9 cellular contexts compared by ENCODE assay signal in the genomic region with DNA sequence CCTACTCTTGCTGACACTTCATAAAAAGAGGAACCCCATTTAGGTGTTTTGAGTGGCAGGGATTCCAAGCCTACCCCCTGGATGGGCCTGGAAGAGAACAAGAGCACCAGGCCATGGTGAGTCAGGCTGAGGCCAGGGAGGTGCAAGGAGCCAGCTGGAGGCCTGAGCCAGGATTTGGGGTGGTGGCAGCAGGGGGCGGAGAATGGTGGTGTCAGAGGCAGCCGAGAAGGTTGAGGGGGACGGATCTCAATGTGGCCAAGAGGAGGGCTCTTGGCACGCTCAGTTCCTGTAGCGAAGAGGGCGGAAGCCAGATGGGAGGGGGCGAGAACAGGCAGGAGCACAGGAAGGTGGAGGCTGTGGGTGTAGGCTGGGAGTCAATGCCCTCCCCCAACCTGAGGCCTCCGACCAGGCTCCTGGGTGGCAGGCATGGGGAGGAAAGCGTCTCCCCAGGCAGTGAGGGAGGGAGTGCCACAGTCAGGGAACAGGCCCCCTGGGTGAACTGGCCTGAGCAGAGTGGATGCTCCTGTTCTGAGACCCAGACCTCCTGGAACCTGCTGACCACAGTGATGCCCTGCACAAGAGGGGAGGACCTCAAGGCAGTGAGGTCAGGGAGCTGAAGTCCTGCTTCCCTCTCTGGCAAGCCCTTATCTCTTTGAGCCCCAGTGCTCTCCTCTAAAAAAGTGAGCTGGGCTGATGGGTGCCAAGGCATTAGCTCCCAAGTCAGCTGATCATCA. TPM values are rescaled to one million over a fixed set of nuclear protein-coding genes. Genes with fewer than 3 reads are reported as not detected.
A peak's percentile ranks its signal among the peaks of the same experiment; 100 is the strongest.
DNase-seq lines count a peak whose midpoint lies in the region; ATAC-seq and TF ChIP-seq lines count a peak whose summit lies in the region.
"Had no signal": no experiment of that assay in that cellular context is flagged by ENCODE, and none has a peak within 500 bp of the region (broad histone marks: within the 10 kb centered on the region; RNA-seq: fewer than 3 reads in every experiment).

No MANE protein-coding gene starts in this region.

- H3K27me3 ChIP-seq in psoas muscle (ENCODE audit: insufficient read depth in 3 of 3, low read length in 2 of 3) (peaks cover 0 to 1% (median 0%) of the 10 kb centered on the region in 3 donors), testis (no peaks in the 10 kb centered on the region)

- POLR2A ChIA-PET in HEK293 (lab: Yijun Ruan, JAX): interaction anchor here (0.7 to 1.3 kb wide), 2 partner anchors 10 to 14 kb away, joined by 3 read pairs; partner anchors contain the start of gene RTN4RL2

- ATAC-seq in HG03439 (IDR thresholded peaks at IDR 0.05; ENCODE audit: unreplicated experiment) (no peak), GM21825 (IDR thresholded peaks at IDR 0.05; ENCODE audit: unreplicated experiment) (no peak), psoas muscle (no peak)

- no peaks in the 10 kb centered on the region for H3K9me3 ChIP-seq in HEK293 (ENCODE audit: control insufficient read depth, insufficient read depth, low read depth, low read length)
- no peaks in the 10 kb centered on the region for H3K9me3 ChIP-seq in psoas muscle
- no peaks in the 10 kb centered on the region for H3K9me3 ChIP-seq in testis

- TF ChIP-seq CTCF in HEK293 (tag by site-specific recombination; IDR thresholded peaks at IDR 0.05): no peak
- no peak for TF ChIP-seq CTCF in fibroblast of mammary gland (conservative IDR thresholded peaks at IDR 0.05; ENCODE audit: control insufficient read depth, insufficient read depth, low read depth, low read length)
- no peak for TF ChIP-seq CTCF in psoas muscle (IDR thresholded peaks at IDR 0.05)
- no peak for TF ChIP-seq CTCF in testis (IDR thresholded peaks at IDR 0.05)

- peak; percentile 8 for DNase-seq in DMS 273 treated with DMSO at 0.1 percent for 48 hours (lab: John Stamatoyannopoulos, UW)
- DNase-seq in SIG-M5 (lab: John Stamatoyannopoulos, UW): peak; percentile 10
- DNase-seq in fibroblast of mammary gland (ENCODE audit: low read depth): peak; percentile 39
- no peak for DNase-seq in psoas muscle
- no peak for DNase-seq in testis
- DNase-seq: central memory CD4-positive, alpha-beta T cell had no signal

- no peak overlapping the region for H3K4me3 ChIP-seq in HEK293 (ENCODE audit: low read depth, low read length)
- H3K4me3 ChIP-seq in fibroblast of mammary gland (ENCODE audit: control insufficient read depth, low read depth, low read length): no peak overlapping the region
- no peak overlapping the region for H3K4me3 ChIP-seq in psoas muscle
- no peak overlapping the region for H3K4me3 ChIP-seq in testis

- CTCF ChIA-PET in HEK293 (lab: Yijun Ruan, JAX): interaction anchor here (0.5 to 2.6 kb wide), 8 partner anchors 8 to 341 kb away, joined by 3 to 18 read pairs (median 6); no protein-coding TSS in a partner anchor

- H3K27ac ChIP-seq in HEK293 (ENCODE audit: extremely low read depth, low read depth, low read length) (no peak overlapping the region), psoas muscle (no peak overlapping the region), testis (no peak overlapping the region)

- 62 to 70% (median 66%) methylated on average over 9 of the region's 9 CpGs for WGBS in psoas muscle, 3 donors
- WGBS in testis, 2 donors: 69 to 72% methylated on average over 9 of the region's 9 CpGs

- intact Hi-C loops in psoas muscle (cut with DNase I): no loop called here
- intact Hi-C loops in testis (cut with DNase I; ENCODE audit: low total_unique reads): no loop called here

- H3K36me3 ChIP-seq in HEK293 (ENCODE audit: control insufficient read depth in 2 of 2, insufficient read depth in 1 of 2, low read length in 2 of 2) (peaks cover 0 to 20% of the 10 kb centered on the region in 2 experiments; a peak in 1 of 3 replicates), psoas muscle (ENCODE audit: insufficient read depth in 1 of 2, low read depth in 1 of 2) (no peaks in the 10 kb centered on the region), testis (ENCODE audit: low read depth, missing control alignments) (no peaks in the 10 kb centered on the region)

- no peaks in the 10 kb centered on the region for H3K4me1 ChIP-seq in HEK293 (ENCODE audit: control insufficient read depth, insufficient read depth, low read length)
- H3K4me1 ChIP-seq in psoas muscle: no peaks in the 10 kb centered on the region
- H3K4me1 ChIP-seq in testis: peaks cover 10% of the 10 kb centered on the region

- TF ChIP-seq POLR2A in testis (IDR thresholded peaks at IDR 0.05): no peak

TF ChIP-seq in HEK293, 187 proteins besides CTCF, POLR2A, EP300 and RAD21 (continues in another document):
- TF ChIP-seq ZNF555 (tag by site-specific recombination; conservative IDR thresholded peaks at IDR 0.05): no peak
- no peak for TF ChIP-seq ZNF416 (tag by site-specific recombination; IDR thresholded peaks at IDR 0.05)
- TF ChIP-seq ZNF692 (tag by site-specific recombination; IDR thresholded peaks at IDR 0.05): no peak
- TF ChIP-seq ZFP41 (tag by site-specific recombination; IDR thresholded peaks at IDR 0.05; ENCODE audit: borderline replicate concordance): no peak
- TF ChIP-seq, protein P1, sequence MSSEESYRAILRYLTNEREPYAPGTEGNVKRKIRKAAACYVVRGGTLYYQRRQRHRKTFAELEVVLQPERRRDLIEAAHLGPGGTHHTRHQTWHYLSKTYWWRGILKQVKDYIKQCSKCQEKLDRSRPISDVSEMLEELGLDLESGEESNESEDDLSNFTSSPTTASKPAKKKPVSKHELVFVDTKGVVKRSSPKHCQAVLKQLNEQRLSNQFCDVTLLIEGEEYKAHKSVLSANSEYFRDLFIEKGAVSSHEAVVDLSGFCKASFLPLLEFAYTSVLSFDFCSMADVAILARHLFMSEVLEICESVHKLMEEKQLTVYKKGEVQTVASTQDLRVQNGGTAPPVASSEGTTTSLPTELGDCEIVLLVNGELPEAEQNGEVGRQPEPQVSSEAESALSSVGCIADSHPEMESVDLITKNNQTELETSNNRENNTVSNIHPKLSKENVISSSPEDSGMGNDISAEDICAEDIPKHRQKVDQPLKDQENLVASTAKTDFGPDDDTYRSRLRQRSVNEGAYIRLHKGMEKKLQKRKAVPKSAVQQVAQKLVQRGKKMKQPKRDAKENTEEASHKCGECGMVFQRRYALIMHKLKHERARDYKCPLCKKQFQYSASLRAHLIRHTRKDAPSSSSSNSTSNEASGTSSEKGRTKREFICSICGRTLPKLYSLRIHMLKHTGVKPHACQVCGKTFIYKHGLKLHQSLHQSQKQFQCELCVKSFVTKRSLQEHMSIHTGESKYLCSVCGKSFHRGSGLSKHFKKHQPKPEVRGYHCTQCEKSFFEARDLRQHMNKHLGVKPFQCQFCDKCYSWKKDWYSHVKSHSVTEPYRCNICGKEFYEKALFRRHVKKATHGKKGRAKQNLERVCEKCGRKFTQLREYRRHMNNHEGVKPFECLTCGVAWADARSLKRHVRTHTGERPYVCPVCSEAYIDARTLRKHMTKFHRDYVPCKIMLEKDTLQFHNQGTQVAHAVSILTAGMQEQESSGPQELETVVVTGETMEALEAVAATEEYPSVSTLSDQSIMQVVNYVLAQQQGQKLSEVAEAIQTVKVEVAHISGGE (tag by site-specific recombination; conservative IDR thresholded peaks at IDR 0.05; ENCODE audit: low read depth): no peak
- TF ChIP-seq ZFP37 (tag by site-specific recombination; IDR thresholded peaks at IDR 0.05): no peak
- no peak for TF ChIP-seq ZNF510 (tag by site-specific recombination; IDR thresholded peaks at IDR 0.05; ENCODE audit: insufficient replicate concordance)
- no peak for TF ChIP-seq WT1 (tag by site-specific recombination; IDR thresholded peaks at IDR 0.05)
- TF ChIP-seq SETDB1 (IDR thresholded peaks at IDR 0.05; ENCODE audit: insufficient read length, low read length): no peak
- no peak for TF ChIP-seq ZBTB48 (tag by site-specific recombination; IDR thresholded peaks at IDR 0.05)
- TF ChIP-seq GLIS1 (tag by site-specific recombination; IDR thresholded peaks at IDR 0.05): peak; percentile 97
- TF ChIP-seq ZNF596 (tag by site-specific recombination; IDR thresholded peaks at IDR 0.05): no peak
- no peak for TF ChIP-seq ZBTB21 (tag by site-specific recombination; IDR thresholded peaks at IDR 0.05)
- no peak for TF ChIP-seq ZNF664 (tag by site-specific recombination; IDR thresholded peaks at IDR 0.05)
- TF ChIP-seq ZNF621 (tag by site-specific recombination; IDR thresholded peaks at IDR 0.05): no peak
- TF ChIP-seq EGR2 (tag by site-specific recombination; IDR thresholded peaks at IDR 0.05; ENCODE audit: low read depth): peak; percentile 88
- TF ChIP-seq ZNF791 (tag by site-specific recombination; IDR thresholded peaks at IDR 0.05): no peak
- no peak for TF ChIP-seq ZNF37A (tag by site-specific recombination; IDR thresholded peaks at IDR 0.05)
- no peak for TF ChIP-seq ZNF391 (tag by site-specific recombination; IDR thresholded peaks at IDR 0.05; ENCODE audit: borderline replicate concordance, low read depth)

RNA-seq across cellular contexts. Expression of gene RTN4RL2, which starts 13.9 kb away (rescaled TPM):
- total RNA-seq in psoas muscle (1 to 10 TPM in 1 of 4 donors, under 1 TPM in 3; 0.77 to 1.1 (median 0.84) TPM), testis (1 to 10 TPM; 2.3 to 2.5 TPM)
- polyA plus RNA-seq in psoas muscle (under 1 TPM; 0.44 to 0.61 (median 0.49) TPM), testis (ENCODE audit: insufficient read depth, low read depth, low replicate concordance) (3.2 TPM)

RNA-seq across cellular contexts. Expression of gene SLC43A1, which starts 41.3 kb away (rescaled TPM):
- total RNA-seq in psoas muscle (10 to 100 TPM in 1 of 4 donors, 1 to 10 TPM in 3; 4.1 to 15.3 (median 7.1) TPM), testis (10 to 100 TPM; 12.2 to 12.3 TPM)
- polyA plus RNA-seq in psoas muscle (10 to 100 TPM in 1 of 3 donors, 1 to 10 TPM in 2; 3.5 to 13.7 (median 7.5) TPM), testis (ENCODE audit: insufficient read depth, low read depth, low replicate concordance) (6.5 TPM)

RNA-seq across cellular contexts. Expression of gene SLC43A3, which starts 47.3 kb away (rescaled TPM):
- total RNA-seq in psoas muscle: 10 to 100 TPM; 10.6 to 18.8 (median 16.0) TPM
- 10 to 100 TPM in 1 of 3 donors, 1 to 10 TPM in 2; 5.8 to 14.7 (median 6.4) TPM for polyA plus RNA-seq in psoas muscle
- 10 to 100 TPM; 13.8 to 20.8 TPM for total RNA-seq in testis
- polyA plus RNA-seq in testis (ENCODE audit: insufficient read depth, low read depth, low replicate concordance): 13.9 TPM

RNA-seq across cellular contexts. Expression of gene TIMM10, which starts 56.4 kb away (rescaled TPM):
- total RNA-seq in psoas muscle (10 to 100 TPM; 55.0 to 90.0 (median 73.0) TPM), testis (10 to 100 TPM; 27.7 to 49.1 TPM)
- polyA plus RNA-seq in psoas muscle (100 to 1,000 TPM in 2 of 3 donors, 10 to 100 TPM in 1; 97.7 to 149 (median 112) TPM), testis (ENCODE audit: insufficient read depth, low read depth, low replicate concordance) (56.9 TPM)

Comparison
In these comparisons a context has a peak if more than half of its experiments do, and no peak if none do; other contexts are left out.
1. DNase-seq: peak in DMS 273 treated with DMSO at 0.1 percent for 48 hours (single experiment), SIG-M5 (single experiment) and fibroblast of mammary gland (single experiment); none in psoas muscle (0 of 2) and testis (single experiment).